In the genomic region with DNA sequence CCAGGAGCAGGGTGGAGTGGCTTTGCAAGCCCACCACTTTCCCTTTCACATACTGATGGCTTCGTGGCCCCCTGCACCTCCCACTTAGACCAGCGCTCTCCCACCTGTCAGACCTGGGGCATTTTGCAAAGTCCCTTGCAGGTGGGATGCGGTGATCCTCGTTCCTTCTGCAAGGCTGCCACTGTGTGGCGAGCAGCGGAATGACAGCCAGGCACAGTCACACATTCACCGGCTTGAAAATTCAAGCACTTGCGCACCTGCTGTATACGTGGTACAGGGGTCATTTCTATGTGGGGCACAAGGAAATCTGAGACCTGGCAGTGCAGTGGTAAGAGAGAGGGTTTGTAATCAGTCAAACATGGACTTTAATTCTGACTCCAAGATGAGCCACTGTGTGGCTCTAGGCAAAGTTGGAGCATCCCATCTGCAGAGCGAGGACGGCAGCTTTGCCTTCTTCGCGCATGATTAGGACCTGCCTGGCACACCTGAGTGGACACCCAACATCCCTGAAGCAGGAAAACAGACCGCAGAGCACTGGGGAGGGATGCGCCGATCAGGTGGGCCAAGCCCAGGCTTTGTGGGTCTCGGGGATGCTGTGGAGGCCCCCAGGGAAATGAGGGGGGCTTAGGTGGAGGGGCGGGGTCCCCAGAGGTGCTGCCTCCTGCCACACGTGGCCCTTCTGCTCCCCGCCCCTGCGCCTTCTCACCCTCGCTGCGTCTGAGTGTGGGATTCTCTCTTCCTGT, we compare ENCODE assay signal across 8 cellular contexts. TPM values are rescaled to one million over a fixed set of nuclear protein-coding genes. Genes with fewer than 3 reads are reported as not detected.
A peak's percentile ranks its signal among the peaks of the same experiment; 100 is the strongest.
DNase-seq lines count a peak whose midpoint lies in the region; ATAC-seq and TF ChIP-seq lines count a peak whose summit lies in the region.

No MANE protein-coding gene starts in this region.

- DNase-seq in ACHN (peak; percentile 41), NCI-H2171 (lab: John Stamatoyannopoulos, UW) (peak; percentile 42), endodermal cell (peak; percentile 91), naive B cell (peak; percentile 15), stomach (peak; percentile 66)
- DNase-seq in activated CD4-positive, alpha-beta memory T cell treated with anti-CD3 and anti-CD28 coated beads, Interleukin-2, amount 10 ng/mL, durations not matched to agents 7 days and 5 days = peak; percentile 57

- H3K9ac ChIP-seq in endodermal cell (ENCODE audit: extremely low read depth, low read length, poor library complexity, severe bottlenecking) = no peak overlapping the region

- H3K4me3 ChIP-seq in endodermal cell (ENCODE audit: low read length) (no peak overlapping the region), stomach (no peak overlapping the region)

- H3K27ac Mint-ChIP-seq in activated CD4-positive, alpha-beta memory T cell treated with anti-CD3 and anti-CD28 coated beads, Interleukin-2, amount 10 ng/mL, durations not matched to agents 7 days and 5 days = no peak overlapping the region
- H3K27ac Mint-ChIP-seq in endodermal cell = no peak overlapping the region
- no peak overlapping the region for H3K27ac Mint-ChIP-seq in naive B cell

- in situ Hi-C loops in ACHN (cut with HindIII; ENCODE audit: low pct_ligation_motif_present, low pct_unique_long_range_greater_than_20kb, low sequenced_read_pairs) = no loop called here

- POLR2A ChIA-PET in activated CD4-positive, alpha-beta memory T cell treated with anti-CD3 and anti-CD28 coated beads, Interleukin-2, amount 10 ng/mL, durations not matched to agents 7 days and 5 days (lab: Charles Lee) = no interaction called here

- H3K4me1 ChIP-seq in endodermal cell (ENCODE audit: control insufficient read depth, insufficient read depth, low read length) = no peaks in the 10 kb centered on the region
- H3K4me1 ChIP-seq in stomach = peaks cover 0 to 9% (median 0%) of the 10 kb centered on the region in 4 donors

- 33 to 46% methylated on average over 15 to 23 of the region's 23 CpGs for WGBS in endodermal cell (ENCODE audit: insufficient coverage in 1 of 2, insufficient read length in 1 of 2), 2 experiments
- 26 to 40% (median 29%) methylated on average over 18 to 23 of the region's 23 CpGs for WGBS in stomach, 5 donors

- peak; percentile 92 for TF ChIP-seq CTCF in GM12874 (IDR thresholded peaks at IDR 0.05; ENCODE audit: insufficient read depth, low read depth, low read length)
- peak; percentile 95 for TF ChIP-seq CTCF in endodermal cell (conservative IDR thresholded peaks at IDR 0.05)
- peak in 6 of 7 experiments; percentile 29 to 95 (median 89) for TF ChIP-seq CTCF in stomach (IDR thresholded peaks at IDR 0.05)

- H3K9me3 ChIP-seq in endodermal cell (ENCODE audit: control insufficient read depth, low read length) (no peaks in the 10 kb centered on the region), stomach (peaks cover 3 to 10% (median 8%) of the 10 kb centered on the region in 4 donors)

- no peak overlapping the region for H3K4me3 Mint-ChIP-seq in activated CD4-positive, alpha-beta memory T cell treated with anti-CD3 and anti-CD28 coated beads, Interleukin-2, amount 10 ng/mL, durations not matched to agents 7 days and 5 days
- H3K4me3 Mint-ChIP-seq in endodermal cell (no peak overlapping the region), naive B cell (peak overlapping the region in 1 of 8 donors; percentile 75)

- no peak overlapping the region for H3K27ac ChIP-seq in endodermal cell (ENCODE audit: low read depth, low read length)
- H3K27ac ChIP-seq in stomach = no peak overlapping the region

- no peaks in the 10 kb centered on the region for H3K36me3 Mint-ChIP-seq in activated CD4-positive, alpha-beta memory T cell treated with anti-CD3 and anti-CD28 coated beads, Interleukin-2, amount 10 ng/mL, durations not matched to agents 7 days and 5 days (ENCODE audit: low read depth)
- no peaks in the 10 kb centered on the region for H3K36me3 Mint-ChIP-seq in endodermal cell (ENCODE audit: low read depth)
- no peaks in the 10 kb centered on the region for H3K36me3 Mint-ChIP-seq in naive B cell

- peak; percentile 32 to 36 for ATAC-seq in naive B cell (ENCODE audit: low read depth in 2 of 2)
- no peak for ATAC-seq in GM21447 (IDR thresholded peaks at IDR 0.05; ENCODE audit: unreplicated experiment)

- TF ChIP-seq POLR2A in stomach (IDR thresholded peaks at IDR 0.05) = no peak

- H3K36me3 ChIP-seq in endodermal cell (ENCODE audit: control insufficient read depth, insufficient read depth, low read length) = no peaks in the 10 kb centered on the region
- H3K36me3 ChIP-seq in stomach = no peaks in the 10 kb centered on the region

- peaks cover 19% of the 10 kb centered on the region for H3K27me3 Mint-ChIP-seq in activated CD4-positive, alpha-beta memory T cell treated with anti-CD3 and anti-CD28 coated beads, Interleukin-2, amount 10 ng/mL, durations not matched to agents 7 days and 5 days
- H3K27me3 Mint-ChIP-seq in endodermal cell (ENCODE audit: insufficient read depth) (peaks cover 29% of the 10 kb centered on the region), naive B cell (peaks cover 22 to 40% (median 37%) of the 10 kb centered on the region in 3 donors)

- intact Hi-C loops in stomach (cut with DNase I; ENCODE audit: low total_unique reads) = no loop called here

- CTCF ChIA-PET in activated CD4-positive, alpha-beta memory T cell treated with anti-CD3 and anti-CD28 coated beads, Interleukin-2, amount 10 ng/mL, durations not matched to agents 7 days and 5 days (lab: Charles Lee) = no interaction called here

- TF ChIP-seq EP300 in stomach (IDR thresholded peaks at IDR 0.05) = no peak

- peaks cover 6% of the 10 kb centered on the region for H3K4me1 Mint-ChIP-seq in activated CD4-positive, alpha-beta memory T cell treated with anti-CD3 and anti-CD28 coated beads, Interleukin-2, amount 10 ng/mL, durations not matched to agents 7 days and 5 days
- H3K4me1 Mint-ChIP-seq in endodermal cell = no peaks in the 10 kb centered on the region
- peaks cover 4 to 15% (median 14%) of the 10 kb centered on the region in 3 donors for H3K4me1 Mint-ChIP-seq in naive B cell

- H3K9me3 Mint-ChIP-seq in activated CD4-positive, alpha-beta memory T cell treated with anti-CD3 and anti-CD28 coated beads, Interleukin-2, amount 10 ng/mL, durations not matched to agents 7 days and 5 days = no peaks in the 10 kb centered on the region
- H3K9me3 Mint-ChIP-seq in endodermal cell (no peaks in the 10 kb centered on the region), naive B cell (peaks cover 0 to 10% (median 0%) of the 10 kb centered on the region in 7 donors)

- H3K27me3 ChIP-seq in endodermal cell (ENCODE audit: control insufficient read depth, insufficient read depth, low read length, poor library complexity, severe bottlenecking) (peaks cover 31% of the 10 kb centered on the region), stomach (peaks cover 0 to 55% (median 8%) of the 10 kb centered on the region in 3 donors)

RNA-seq across cellular contexts. Expression of gene TMEM51, which starts 53.0 kb away (rescaled TPM):
- total RNA-seq in activated CD4-positive, alpha-beta memory T cell treated with anti-CD3 and anti-CD28 coated beads, Interleukin-2, amount 10 ng/mL, durations not matched to agents 7 days and 5 days = not detected
- 10 to 100 TPM; 12.1 TPM for total RNA-seq in endodermal cell
- 10.0 TPM for polyA plus RNA-seq in endodermal cell (2013, experiment 1 of 2)
- polyA plus RNA-seq in endodermal cell (2013, experiment 2 of 2) = 9.6 TPM
- polyA plus RNA-seq in naive B cell (ENCODE audit: low read depth in 6 of 6) = not detected
- total RNA-seq in stomach = 10 to 100 TPM in 4 of 5 donors, 1 to 10 TPM in 1; 1.2 to 32.2 (median 13.8) TPM
- 10 to 100 TPM; 13.6 to 18.2 (median 17.2) TPM for polyA plus RNA-seq in stomach

Comparison
In these comparisons a context has a peak if more than half of its experiments do, and no peak if none do; other contexts are left out.
1. DNase-seq: peak in every context shown above with its lines; median percentile 91 in endodermal cell; 66 in stomach; 57 in activated CD4-positive, alpha-beta memory T cell treated with anti-CD3 and anti-CD28 coated beads, Interleukin-2, amount 10 ng/mL, durations not matched to agents 7 days and 5 days; 42 in NCI-H2171; 41 in ACHN; 15 in naive B cell.